12 cellular contexts compared by ENCODE assay signal in genomic region chr5:33235824-33236223, GRCh38.
A peak's percentile ranks its signal among the peaks of the same experiment; 100 is the strongest.
DNase-seq lines count a peak whose midpoint lies in the region; ATAC-seq and TF ChIP-seq lines count a peak whose summit lies in the region.
"Had no signal": no experiment of that assay in that cellular context is flagged by ENCODE, and none has a peak within 500 bp of the region (broad histone marks: within the 10 kb centered on the region; RNA-seq: fewer than 3 reads in every experiment).

No MANE protein-coding gene starts in this region.

- no peak for TF ChIP-seq CTCF in GM12865 (IDR thresholded peaks at IDR 0.05; ENCODE audit: insufficient read depth, low read depth, low read length, missing control alignments)
- no peak for TF ChIP-seq CTCF in esophagus muscularis mucosa (IDR thresholded peaks at IDR 0.05)
- TF ChIP-seq CTCF in WERI-Rb-1 (IDR thresholded peaks at IDR 0.05; ENCODE audit: low read depth, low read length), result no peak

- H3K27ac ChIP-seq in esophagus muscularis mucosa (replicated peaks in 1 of 4) (no peak overlapping the region), WERI-Rb-1 (no peak overlapping the region)

- intact Hi-C loops in activated T-helper 1 cell treated with anti-CD3 and anti-CD28 coated beads, Interleukin-12 subunit alpha, Interleukin-12 subunit beta, Interleukin-2, Interleukin-4 antibody, amounts not matched to agents 30 ng/mL and 10 ng/mL and 1 ng/mL, durations not matched to agents 14 hours and 24 hours and 36 hours (cut with micrococcal nuclease), result loop anchor here (5.0 kb wide), 1 partner anchor 66 kb away; no protein-coding TSS in a partner anchor
- intact Hi-C loops in esophagus muscularis mucosa (cut with DNase I), result no loop called here

- no peaks in the 10 kb centered on the region for H3K27me3 ChIP-seq in esophagus muscularis mucosa
- H3K27me3 ChIP-seq in WERI-Rb-1 (ENCODE audit: insufficient read depth, low read depth, severe bottlenecking), result peaks cover 76% of the 10 kb centered on the region

- TF ChIP-seq POLR2A in esophagus muscularis mucosa (IDR thresholded peaks at IDR 0.05; ENCODE audit: low read depth), result no peak

- H3K4me1 Mint-ChIP-seq in activated T-helper 1 cell treated with anti-CD3 and anti-CD28 coated beads, Interleukin-12 subunit alpha, Interleukin-12 subunit beta, Interleukin-2, Interleukin-4 antibody, amounts not matched to agents 30 ng/mL and 10 ng/mL and 1 ng/mL, durations not matched to agents 14 hours and 24 hours and 36 hours (ENCODE audit: low read depth), result peaks cover 28% of the 10 kb centered on the region

- WGBS in esophagus muscularis mucosa, result 85% methylated on average over 4 of the region's 4 CpGs

- H3K4me3 ChIP-seq in GM12865 (ENCODE audit: low read depth, low read length) (no peak overlapping the region), esophagus muscularis mucosa (no peak overlapping the region), WERI-Rb-1 (ENCODE audit: low read depth, low read length) (no peak overlapping the region)

- H3K4me1 ChIP-seq in esophagus muscularis mucosa, result peaks cover 0 to 12% (median 8%) of the 10 kb centered on the region in 4 donors

- H3K27me3 Mint-ChIP-seq in activated T-helper 1 cell treated with anti-CD3 and anti-CD28 coated beads, Interleukin-12 subunit alpha, Interleukin-12 subunit beta, Interleukin-2, Interleukin-4 antibody, amounts not matched to agents 30 ng/mL and 10 ng/mL and 1 ng/mL, durations not matched to agents 14 hours and 24 hours and 36 hours (ENCODE audit: insufficient read depth), result no peaks in the 10 kb centered on the region

- no peak for TF ChIP-seq EP300 in esophagus muscularis mucosa (IDR thresholded peaks at IDR 0.05)

- no peaks in the 10 kb centered on the region for H3K9me3 Mint-ChIP-seq in activated T-helper 1 cell treated with anti-CD3 and anti-CD28 coated beads, Interleukin-12 subunit alpha, Interleukin-12 subunit beta, Interleukin-2, Interleukin-4 antibody, amounts not matched to agents 30 ng/mL and 10 ng/mL and 1 ng/mL, durations not matched to agents 14 hours and 24 hours and 36 hours

- DNase-seq in GM12865 (ENCODE audit: low read depth) (peak; percentile 24), esophagus muscularis mucosa (ENCODE audit: extremely low spot score) (no peak), AG20443 (ENCODE audit: low spot score) (no peak), NCI-H524 (lab: John Stamatoyannopoulos, UW) (no peak), WERI-Rb-1 (no peak)
- DNase-seq in activated T-helper 1 cell treated with anti-CD3 and anti-CD28 coated beads, Interleukin-12 subunit alpha, Interleukin-12 subunit beta, Interleukin-2, Interleukin-4 antibody, amounts not matched to agents 30 ng/mL and 10 ng/mL and 1 ng/mL, durations not matched to agents 14 hours and 24 hours and 36 hours (ENCODE audit: low spot score), result no peak
- DNase-seq: activated effector memory CD4-positive, alpha-beta T cell treated with anti-CD3 and anti-CD28 coated beads, Interleukin-2, amount 50 U/mL, for 16 hours; caudate nucleus; NCI-H2227 treated with DMSO at 0.1 percent for 48 hours; substantia nigra had no signal

- peak overlapping the region; percentile 30 for H3K27ac Mint-ChIP-seq in activated T-helper 1 cell treated with anti-CD3 and anti-CD28 coated beads, Interleukin-12 subunit alpha, Interleukin-12 subunit beta, Interleukin-2, Interleukin-4 antibody, amounts not matched to agents 30 ng/mL and 10 ng/mL and 1 ng/mL, durations not matched to agents 14 hours and 24 hours and 36 hours

- H3K36me3 Mint-ChIP-seq in activated T-helper 1 cell treated with anti-CD3 and anti-CD28 coated beads, Interleukin-12 subunit alpha, Interleukin-12 subunit beta, Interleukin-2, Interleukin-4 antibody, amounts not matched to agents 30 ng/mL and 10 ng/mL and 1 ng/mL, durations not matched to agents 14 hours and 24 hours and 36 hours (ENCODE audit: low read depth), result no peaks in the 10 kb centered on the region

- H3K4me3 Mint-ChIP-seq in activated T-helper 1 cell treated with anti-CD3 and anti-CD28 coated beads, Interleukin-12 subunit alpha, Interleukin-12 subunit beta, Interleukin-2, Interleukin-4 antibody, amounts not matched to agents 30 ng/mL and 10 ng/mL and 1 ng/mL, durations not matched to agents 14 hours and 24 hours and 36 hours, result no peak overlapping the region

- peak; percentile 61 for ATAC-seq in GM19043 (IDR thresholded peaks at IDR 0.05; ENCODE audit: low read depth, unreplicated experiment)
- ATAC-seq in HG03095 (IDR thresholded peaks at IDR 0.05; ENCODE audit: unreplicated experiment), result peak; percentile 66

- H3K9me3 ChIP-seq in esophagus muscularis mucosa (no peaks in the 10 kb centered on the region), WERI-Rb-1 (ENCODE audit: severe bottlenecking) (peaks cover 2% of the 10 kb centered on the region)

- H3K36me3 ChIP-seq in esophagus muscularis mucosa (no peaks in the 10 kb centered on the region), WERI-Rb-1 (no peaks in the 10 kb centered on the region)
